In the genomic region with DNA sequence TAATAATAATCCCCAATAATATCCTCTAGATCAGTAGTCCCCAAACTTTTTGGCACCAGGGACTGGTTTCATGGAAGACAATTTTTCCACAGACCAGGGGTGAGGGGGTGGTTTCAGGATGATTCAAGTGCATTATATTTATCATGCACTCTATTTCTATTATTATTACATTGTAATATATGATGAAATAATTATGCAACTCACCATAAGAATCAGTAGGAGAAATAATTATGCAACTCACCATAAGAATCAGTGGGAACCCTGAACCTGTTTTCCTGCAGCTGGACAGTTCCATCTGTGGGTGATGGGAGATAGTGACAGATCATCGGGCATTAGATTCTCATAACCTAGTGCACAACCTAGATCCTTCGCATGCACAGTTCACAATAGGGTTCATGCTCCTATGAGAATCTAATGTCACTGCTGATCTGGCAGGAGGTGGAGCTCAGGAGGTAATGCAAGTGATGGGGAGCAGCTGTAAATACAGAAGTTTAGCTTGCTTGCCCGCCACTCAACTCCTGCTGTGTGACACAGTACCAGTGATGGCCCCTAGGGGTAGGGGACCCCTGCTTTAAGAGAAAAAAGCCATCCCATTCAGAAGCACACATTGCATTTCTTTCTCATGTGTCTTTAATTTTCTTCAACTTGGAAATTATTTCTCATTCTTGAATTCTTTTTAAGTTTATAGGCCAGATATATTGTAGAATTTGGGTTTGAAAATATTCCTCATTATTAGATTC, we compare ENCODE assay signal across 12 cellular contexts. TPM values are rescaled to one million over a fixed set of nuclear protein-coding genes. Genes with fewer than 3 reads are reported as not detected.
DNase-seq lines count a peak whose midpoint lies in the region; ATAC-seq and TF ChIP-seq lines count a peak whose summit lies in the region.
"Had no signal": no experiment of that assay in that cellular context is flagged by ENCODE, and none has a peak within 500 bp of the region (broad histone marks: within the 10 kb centered on the region; RNA-seq: fewer than 3 reads in every experiment).

No MANE protein-coding gene starts in this region.

- no peaks in the 10 kb centered on the region for H4K20me1 ChIP-seq in Karpas-422 (ENCODE audit: insufficient read depth, low read depth, low read length)
- H4K20me1 ChIP-seq: BLaER1 had no signal

- H2AFZ ChIP-seq in Karpas-422 (ENCODE audit: low read length): no peak overlapping the region

- H3K27me3 Mint-ChIP-seq in endodermal cell (ENCODE audit: insufficient read depth): no peaks in the 10 kb centered on the region
- H3K27me3 Mint-ChIP-seq in activated naive CD8-positive, alpha-beta T cell treated with anti-CD3 and anti-CD28 coated beads, Interleukin-2, amount 50 U/mL, for 24 hours: no peaks in the 10 kb centered on the region
- H3K27me3 Mint-ChIP-seq: IgD-negative memory B cell had no signal

- no peaks in the 10 kb centered on the region for H3K27me3 ChIP-seq in Karpas-422 (ENCODE audit: low read length)
- H3K27me3 ChIP-seq in endodermal cell (ENCODE audit: control insufficient read depth, insufficient read depth, low read length, poor library complexity, severe bottlenecking): no peaks in the 10 kb centered on the region
- H3K27me3 ChIP-seq: adrenal gland, BLaER1 had no signal

- H3K4me1 Mint-ChIP-seq in endodermal cell: no peaks in the 10 kb centered on the region
- no peaks in the 10 kb centered on the region for H3K4me1 Mint-ChIP-seq in activated naive CD8-positive, alpha-beta T cell treated with anti-CD3 and anti-CD28 coated beads, Interleukin-2, amount 50 U/mL, for 24 hours

- H3K36me3 Mint-ChIP-seq in endodermal cell (ENCODE audit: low read depth): peaks cover 4% of the 10 kb centered on the region
- H3K36me3 Mint-ChIP-seq in activated naive CD8-positive, alpha-beta T cell treated with anti-CD3 and anti-CD28 coated beads, Interleukin-2, amount 50 U/mL, for 24 hours (ENCODE audit: low read depth): no peaks in the 10 kb centered on the region
- H3K36me3 Mint-ChIP-seq: naive thymus-derived CD8-positive, alpha-beta T cell had no signal

- H3K4me3 ChIP-seq in AG09309 (ENCODE audit: control insufficient read depth, low read depth, low read length) (no peak overlapping the region), Karpas-422 (ENCODE audit: low read length) (no peak overlapping the region), endodermal cell (ENCODE audit: low read length) (no peak overlapping the region)
- H3K4me3 ChIP-seq: adrenal gland, BLaER1 had no signal

- H3K79me2 ChIP-seq in Karpas-422 (ENCODE audit: low read length): no peaks in the 10 kb centered on the region

- H3K27ac Mint-ChIP-seq in endodermal cell: no peak overlapping the region
- H3K27ac Mint-ChIP-seq in activated naive CD8-positive, alpha-beta T cell treated with anti-CD3 and anti-CD28 coated beads, Interleukin-2, amount 50 U/mL, for 24 hours: no peak overlapping the region
- H3K27ac Mint-ChIP-seq: naive thymus-derived CD8-positive, alpha-beta T cell had no signal

- peaks cover 6% of the 10 kb centered on the region for H3K9me3 Mint-ChIP-seq in endodermal cell
- no peaks in the 10 kb centered on the region for H3K9me3 Mint-ChIP-seq in activated naive CD8-positive, alpha-beta T cell treated with anti-CD3 and anti-CD28 coated beads, Interleukin-2, amount 50 U/mL, for 24 hours
- H3K9me3 Mint-ChIP-seq: naive thymus-derived CD8-positive, alpha-beta T cell had no signal

- no peak overlapping the region for H3K4me2 ChIP-seq in Karpas-422 (ENCODE audit: low read depth, low read length, poor library complexity, severe bottlenecking)
- H3K4me2 ChIP-seq: BLaER1 had no signal

- H3K9me3 ChIP-seq in Karpas-422 (ENCODE audit: low read length) (no peaks in the 10 kb centered on the region), endodermal cell (ENCODE audit: control insufficient read depth, low read length) (peaks cover 10% of the 10 kb centered on the region)
- H3K9me3 ChIP-seq: adrenal gland had no signal

- no peaks in the 10 kb centered on the region for H3K9me2 ChIP-seq in Karpas-422 (replicated peaks; ENCODE audit: insufficient read depth, low read length)

- peak; percentile 68 for ATAC-seq in GM18519 (IDR thresholded peaks at IDR 0.05; ENCODE audit: low FRiP score, unreplicated experiment)
- ATAC-seq in activated naive CD8-positive, alpha-beta T cell treated with anti-CD3 and anti-CD28 coated beads, Interleukin-2, amount 50 U/mL, for 24 hours: no peak
- ATAC-seq: naive thymus-derived CD8-positive, alpha-beta T cell had no signal

- H3K36me3 ChIP-seq in Karpas-422 (ENCODE audit: insufficient read depth, low read length): no peaks in the 10 kb centered on the region
- no peaks in the 10 kb centered on the region for H3K36me3 ChIP-seq in endodermal cell (ENCODE audit: control insufficient read depth, insufficient read depth, low read length)
- H3K36me3 ChIP-seq: adrenal gland, BLaER1 had no signal

- H3K27ac ChIP-seq in Karpas-422 (ENCODE audit: low read length) (no peak overlapping the region), endodermal cell (ENCODE audit: low read depth, low read length) (no peak overlapping the region)
- H3K27ac ChIP-seq: adrenal gland had no signal

- TF ChIP-seq CTCF in AG09309 (IDR thresholded peaks at IDR 0.05; ENCODE audit: control insufficient read depth, insufficient read depth, low read depth, low read length, missing control alignments): peak; percentile 15
- peak; percentile 58 for TF ChIP-seq CTCF in endodermal cell (conservative IDR thresholded peaks at IDR 0.05)

- DNase-seq in AG09309 (ENCODE audit: low read depth): no peak
- DNase-seq in Karpas-422: peak; percentile 55
- DNase-seq in endodermal cell: peak; percentile 61
- no peak for DNase-seq in effector CD8-positive, alpha-beta T cell (lab: John Stamatoyannopoulos, UW)
- no peak for DNase-seq in NK-92 (lab: John Stamatoyannopoulos, UW; ENCODE audit: unreplicated experiment)
- no peak for DNase-seq in activated naive CD8-positive, alpha-beta T cell treated with anti-CD3 and anti-CD28 coated beads, Interleukin-2, amount 50 U/mL, for 24 hours
- DNase-seq in NCI-H345 (lab: John Stamatoyannopoulos, UW): no peak
- DNase-seq: adrenal gland; naive thymus-derived CD8-positive, alpha-beta T cell had no signal

- WGBS in endodermal cell (ENCODE audit: insufficient coverage in 1 of 2, insufficient read length in 1 of 2), 2 experiments: 92 to 93% methylated on average over 2 to 3 of the region's 3 CpGs

- H3K4me1 ChIP-seq in Karpas-422 (ENCODE audit: low read length) (no peaks in the 10 kb centered on the region), endodermal cell (ENCODE audit: control insufficient read depth, insufficient read depth, low read length) (no peaks in the 10 kb centered on the region)
- H3K4me1 ChIP-seq: adrenal gland had no signal

- no peak overlapping the region for H3K4me3 Mint-ChIP-seq in endodermal cell
- no peak overlapping the region for H3K4me3 Mint-ChIP-seq in activated naive CD8-positive, alpha-beta T cell treated with anti-CD3 and anti-CD28 coated beads, Interleukin-2, amount 50 U/mL, for 24 hours
- H3K4me3 Mint-ChIP-seq: naive thymus-derived CD8-positive, alpha-beta T cell had no signal

- no peak overlapping the region for H3K9ac ChIP-seq in Karpas-422 (ENCODE audit: low read length)
- H3K9ac ChIP-seq in endodermal cell (ENCODE audit: extremely low read depth, low read length, poor library complexity, severe bottlenecking): no peak overlapping the region
- H3K9ac ChIP-seq: BLaER1 had no signal

RNA-seq across cellular contexts. Expression of a gene that starts 16.0 kb away (rescaled TPM):
- 0.22 TPM in 1 of 2 replicates, not detected in the other for total RNA-seq in Karpas-422 (2014; rRNA removed; shearing (Covaris generic); ENCODE audit: low replicate concordance)
- 10 to 100 TPM; 37.6 to 68.8 TPM for total RNA-seq in endodermal cell
- 17.6 TPM for polyA plus RNA-seq in endodermal cell (2013, experiment 1 of 2)
- polyA plus RNA-seq in endodermal cell (2013, experiment 2 of 2): 16.1 TPM
- polyA plus RNA-seq: naive thymus-derived CD8-positive, alpha-beta T cell had no signal

Comparison
In these comparisons a context has a peak if more than half of its experiments do, and no peak if none do; other contexts are left out.
1. DNase-seq: peak in Karpas-422 (single experiment) and endodermal cell (single experiment); none in AG09309 (single experiment), effector CD8-positive, alpha-beta T cell (single experiment), NK-92 (single experiment), activated naive CD8-positive, alpha-beta T cell treated with anti-CD3 and anti-CD28 coated beads, Interleukin-2, amount 50 U/mL, for 24 hours (single experiment) and NCI-H345 (single experiment).
2. RNA of a gene that starts 16.0 kb away (total RNA-seq): 37.6 to 68.8 TPM in endodermal cell; 0.22 TPM in Karpas-422; every median in the first group is over 10 times any median in the second.